Comparison of ENCODE assay signal across 7 cellular contexts in the genomic region with DNA sequence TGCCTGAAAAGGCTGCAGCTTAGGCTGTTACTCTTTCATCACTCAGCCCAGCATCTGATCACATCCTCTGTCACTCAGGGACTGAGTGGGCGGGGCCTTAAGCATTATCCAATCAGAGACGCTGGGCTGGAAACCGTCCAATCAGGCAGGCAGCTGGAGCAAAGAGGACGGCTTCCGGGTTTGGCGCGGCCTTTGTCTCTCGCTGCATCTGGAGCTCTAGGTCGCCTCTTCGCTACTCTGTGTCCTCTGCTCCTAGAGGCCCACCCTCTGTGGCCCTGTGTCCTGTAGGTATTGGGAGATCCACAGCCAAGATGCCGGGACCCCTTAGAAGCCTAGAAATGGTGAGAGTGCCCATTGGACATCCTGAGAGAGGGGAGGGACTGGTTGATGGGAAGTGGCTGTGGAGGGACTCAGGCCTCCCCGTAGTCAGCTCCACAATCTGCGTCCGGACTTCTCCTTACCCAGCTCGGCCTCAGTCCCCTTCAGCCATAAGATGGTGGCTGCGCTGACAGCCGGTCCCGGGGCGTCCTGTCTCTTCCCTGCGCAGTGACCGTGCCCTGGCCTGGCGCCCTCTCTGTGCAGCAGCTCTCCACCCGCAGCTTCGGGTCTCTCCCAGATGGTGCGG. TPM values are rescaled to one million over a fixed set of nuclear protein-coding genes. Genes with fewer than 3 reads are reported as not detected.
DNase-seq lines count a peak whose midpoint lies in the region; ATAC-seq and TF ChIP-seq lines count a peak whose summit lies in the region.

Gene ZNF486, plus strand, starts transcription at position 195 of the 625 bp plus-strand sequence. Its CDS starts 117 bp downstream, at position 312.

- H3K27ac ChIP-seq in osteoblast (ENCODE audit: low read depth, low read length): peak within 1 kb of the TSS; percentile 97
- no peak within 1 kb of the TSS for H3K27ac ChIP-seq in temporal lobe (ENCODE audit: low read depth, low read length)

- H3K27me3 Mint-ChIP-seq in activated naive CD8-positive, alpha-beta T cell: no peaks in the 10 kb centered on the region

- ATAC-seq in GM18909 (IDR thresholded peaks at IDR 0.05; ENCODE audit: poor library complexity, unreplicated experiment) (peak; percentile 89), HG03175 (IDR thresholded peaks at IDR 0.05; ENCODE audit: unreplicated experiment) (peak; percentile 88), Right ventricle myocardium superior (ENCODE audit: poor library complexity) (peak; percentile 99)

- no peaks in the 10 kb centered on the region for H3K9me3 Mint-ChIP-seq in activated naive CD8-positive, alpha-beta T cell (ENCODE audit: low read depth)

- H3K27me3 ChIP-seq in osteoblast (ENCODE audit: insufficient read depth, low read length): no peaks in the 10 kb centered on the region

- H3K4me1 Mint-ChIP-seq in activated naive CD8-positive, alpha-beta T cell (ENCODE audit: low read depth): peaks cover 32% of the 10 kb centered on the region

- H3K4me3 ChIP-seq in osteoblast (ENCODE audit: insufficient read depth, low read length): peak within 1 kb of the TSS; percentile 99

- no peaks in the 10 kb centered on the region for H4K20me1 ChIP-seq in osteoblast (ENCODE audit: insufficient read depth, low read length)

- H3K9me3 ChIP-seq in osteoblast (ENCODE audit: low read depth, low read length): no peaks in the 10 kb centered on the region

- peak within 1 kb of the TSS; percentile 99 for H2AFZ ChIP-seq in osteoblast (ENCODE audit: low read length)

- H3K4me1 ChIP-seq in osteoblast (ENCODE audit: insufficient read depth, low read length): peaks cover 2% of the 10 kb centered on the region

- H3K79me2 ChIP-seq in osteoblast (ENCODE audit: insufficient read depth, low read length): peaks cover 36% of the 10 kb centered on the region

- peak within 1 kb of the TSS; percentile 96 for H3K4me3 Mint-ChIP-seq in activated naive CD8-positive, alpha-beta T cell

- DNase-seq in SHP77 treated with DMSO at 0.1 percent for 48 hours (lab: John Stamatoyannopoulos, UW): peak; percentile 92
- DNase-seq in Right ventricle myocardium superior: peak; percentile 97
- peak; percentile 91 for DNase-seq in osteoblast (ENCODE audit: insufficient read length, low spot score, missing footprints)

- H3K36me3 ChIP-seq in osteoblast (ENCODE audit: insufficient read depth, low read length): peaks cover 10% of the 10 kb centered on the region

- H3K27ac Mint-ChIP-seq in activated naive CD8-positive, alpha-beta T cell: peak within 1 kb of the TSS; percentile 89

- intact Hi-C loops in Right ventricle myocardium superior (cut with DNase I): no loop called here

- peak within 1 kb of the TSS; percentile 92 for H3K4me2 ChIP-seq in osteoblast (ENCODE audit: insufficient read depth, low read length)

- peaks cover 25% of the 10 kb centered on the region for H3K36me3 Mint-ChIP-seq in activated naive CD8-positive, alpha-beta T cell

- no peak for TF ChIP-seq CTCF in osteoblast (IDR thresholded peaks at IDR 0.05; ENCODE audit: extremely low read depth, low read depth, low read length)

RNA-seq across cellular contexts. Expression of gene ZNF486, which starts in this region (rescaled TPM):
- 1.6 TPM for total RNA-seq in Right ventricle myocardium superior
- 7.2 and 8.5 TPM in 2 replicates for total RNA-seq in osteoblast
- 13.8 TPM for total RNA-seq in temporal lobe
